8 cellular contexts compared by ENCODE assay signal in genomic region chr3:66372681-66373350, GRCh38.
A peak's percentile ranks its signal among the peaks of the same experiment; 100 is the strongest.
DNase-seq lines count a peak whose midpoint lies in the region; ATAC-seq, FAIRE-seq and TF ChIP-seq lines count a peak whose summit lies in the region.

No MANE protein-coding gene starts in this region.

- no peak overlapping the region for H3K27ac ChIP-seq in pancreas

- no peaks in the 10 kb centered on the region for H3K9me3 ChIP-seq in pancreas

- DNase-seq in Right ventricle myocardium inferior (ENCODE audit: missing footprints) (no peak), cardiac septum (ENCODE audit: low spot score) (no peak), RPMI7951 (ENCODE audit: low read depth) (peak; percentile 17), endothelial cell (ENCODE audit: low spot score) (peak; percentile 46), pancreas (peak; percentile 47 to 83 (median 70)), T1000 (lab: John Stamatoyannopoulos, UW) (no peak), DMS79 treated with DMSO at 0.1 percent for 48 hours (lab: John Stamatoyannopoulos, UW) (no peak)

- H3K36me3 Mint-ChIP-seq in endothelial cell (ENCODE audit: low read depth, unreplicated experiment) = peaks cover under 1% of the 10 kb centered on the region

- H3K27me3 Mint-ChIP-seq in endothelial cell (ENCODE audit: unreplicated experiment) = no peaks in the 10 kb centered on the region

- FAIRE-seq in pancreas (lab: Jason Lieb, UNC) = no peak

- H3K9me3 Mint-ChIP-seq in endothelial cell (ENCODE audit: unreplicated experiment) = no peaks in the 10 kb centered on the region

- no peaks in the 10 kb centered on the region for H3K27me3 ChIP-seq in pancreas

- H3K36me3 ChIP-seq in pancreas = peaks cover 0 to 5% (median 2%) of the 10 kb centered on the region in 3 donors

- no peak overlapping the region for H3K4me3 Mint-ChIP-seq in endothelial cell (ENCODE audit: unreplicated experiment)

- 36 to 40% methylated on average over 18 of the region's 18 CpGs for WGBS in pancreas, 2 donors

- H3K4me1 ChIP-seq in pancreas = peaks cover 0 to 22% (median 9%) of the 10 kb centered on the region in 3 donors

- intact Hi-C loops in Right ventricle myocardium inferior (cut with DNase I) = loop anchor here (5.0 kb wide), 2 partner anchors 46 to 111 kb away; no protein-coding TSS in a partner anchor
- intact Hi-C loops in cardiac septum (cut with DNase I) = loop anchor here (1.0 to 5.0 kb wide), 2 partner anchors 97 to 111 kb away; no protein-coding TSS in a partner anchor
- intact Hi-C loops in pancreas (cut with DNase I) = loop anchor here in 1 of 3 donors (10.0 kb wide), 1 partner anchor 98 kb away; no protein-coding TSS in a partner anchor

- H3K4me3 ChIP-seq in pancreas = no peak overlapping the region

- no peak overlapping the region for H3K27ac Mint-ChIP-seq in endothelial cell (ENCODE audit: unreplicated experiment)

- ATAC-seq in Right ventricle myocardium inferior = peak; percentile 75
- ATAC-seq in pancreas = peak; percentile 56 to 88 (median 83)
- no peak for ATAC-seq in HG03095 (IDR thresholded peaks at IDR 0.05; ENCODE audit: unreplicated experiment)

- no peak for TF ChIP-seq CTCF in endothelial cell (IDR thresholded peaks at IDR 0.05; ENCODE audit: unreplicated experiment)
- peak in 2 of 4 donors; percentile 13 to 23 for TF ChIP-seq CTCF in pancreas (IDR thresholded peaks at IDR 0.05)

- H3K4me1 Mint-ChIP-seq in endothelial cell (ENCODE audit: unreplicated experiment) = no peaks in the 10 kb centered on the region

Comparison
In these comparisons a context has a peak if more than half of its experiments do, and no peak if none do; other contexts are left out.
1. DNase-seq: peak in RPMI7951 (single experiment), endothelial cell (single experiment) and pancreas (6 of 6); none in Right ventricle myocardium inferior (single experiment), cardiac septum (single experiment), T1000 (single experiment) and DMS79 treated with DMSO at 0.1 percent for 48 hours (single experiment).